21 cellular contexts compared by ENCODE assay signal in genomic region chr4:150117629-150118028, GRCh38. TPM values are rescaled to one million over a fixed set of nuclear protein-coding genes. Genes with fewer than 3 reads are reported as not detected.
A peak's percentile ranks its signal among the peaks of the same experiment; 100 is the strongest.
DNase-seq lines count a peak whose midpoint lies in the region; ATAC-seq and TF ChIP-seq lines count a peak whose summit lies in the region.
"Had no signal": no experiment of that assay in that cellular context is flagged by ENCODE, and none has a peak within 500 bp of the region (broad histone marks: within the 10 kb centered on the region; RNA-seq: fewer than 3 reads in every experiment).

No MANE protein-coding gene starts in this region.

- peaks cover 23 to 24% of the 10 kb centered on the region in 2 donors for H3K4me1 Mint-ChIP-seq in stimulated activated naive B cell treated with anti-CD40 and anti-IgM and Interleukin-4, amounts not matched to agents 10 μg/mL and 1 μg/mL and 100 μg/mL, for 72 hours

- in situ Hi-C loops in Panc1 (cut with HindIII; ENCODE audit: low pct_unique_long_range_greater_than_20kb, low sequenced_read_pairs), result no loop called here

- H3K36me3 Mint-ChIP-seq in stimulated activated naive B cell treated with anti-CD40 and anti-IgM and Interleukin-4, amounts not matched to agents 10 μg/mL and 1 μg/mL and 100 μg/mL, for 72 hours, result peaks cover 15 to 24% of the 10 kb centered on the region in 2 donors
- H3K36me3 Mint-ChIP-seq: CD8-positive, alpha-beta T cell had no signal

- no TSS peak for BruUV-seq in Panc1 (replicated peaks; lab: Mats Ljungman, UMichigan)

- H3K36me3 ChIP-seq in Panc1 (ENCODE audit: control insufficient read depth, insufficient read depth, low read length), result no peaks in the 10 kb centered on the region

- ATAC-seq in Panc1 (peak; percentile 36; the same call in 1 of the 2 replicates), GM21515 (IDR thresholded peaks at IDR 0.05; ENCODE audit: unreplicated experiment) (no peak)
- peak; percentile 93 for ATAC-seq in stimulated activated naive B cell treated with anti-CD40 and anti-IgM and Interleukin-4, amounts not matched to agents 10 μg/mL and 1 μg/mL and 100 μg/mL, for 72 hours (replicated peaks)
- ATAC-seq: CD8-positive, alpha-beta T cell; HCT116; K562; PC-3 had no signal

- H3K27ac Mint-ChIP-seq in stimulated activated naive B cell treated with anti-CD40 and anti-IgM and Interleukin-4, amounts not matched to agents 10 μg/mL and 1 μg/mL and 100 μg/mL, for 72 hours, result peak overlapping the region; percentile 26
- H3K27ac Mint-ChIP-seq: CD8-positive, alpha-beta T cell had no signal

- peaks cover 13 to 16% of the 10 kb centered on the region in 2 donors for H3K9me3 Mint-ChIP-seq in stimulated activated naive B cell treated with anti-CD40 and anti-IgM and Interleukin-4, amounts not matched to agents 10 μg/mL and 1 μg/mL and 100 μg/mL, for 72 hours

- intact Hi-C loops in Panc1 (cut with micrococcal nuclease; ENCODE audit: unreplicated experiment), result no loop called here

- H3K4me3 ChIP-seq in Panc1 (ENCODE audit: low read depth in 2 of 2, low read length in 2 of 2) (no peak overlapping the region), choroid plexus epithelial cell (ENCODE audit: low read depth, low read length) (no peak overlapping the region)
- H3K4me3 ChIP-seq: BLaER1 treated with 17β-estradiol and CSF1 and Interleukin-3, amounts not matched to agents 10 nM and 100 nM; K562 had no signal

- POLR2A ChIA-PET in Panc1 (lab: Charles Lee), result no interaction called here

- CTCF ChIA-PET in Panc1 (lab: Charles Lee), result interaction anchor here (1.1 kb wide), 1 partner anchor 53 kb away, joined by 3 read pairs; no protein-coding TSS in a partner anchor

- H3K4me3 Mint-ChIP-seq in stimulated activated naive B cell treated with anti-CD40 and anti-IgM and Interleukin-4, amounts not matched to agents 10 μg/mL and 1 μg/mL and 100 μg/mL, for 72 hours, result peak overlapping the region; percentile 10 to 52
- H3K4me3 Mint-ChIP-seq: CD8-positive, alpha-beta T cell had no signal

- no peaks in the 10 kb centered on the region for H3K27me3 ChIP-seq in Panc1 (ENCODE audit: control insufficient read depth, insufficient read depth, low read length)
- H3K27me3 ChIP-seq: BLaER1 treated with 17β-estradiol and CSF1 and Interleukin-3, amounts not matched to agents 10 nM and 100 nM had no signal

- no peaks in the 10 kb centered on the region; the same call in 1 of the 2 replicates for H3K9me3 ChIP-seq in Panc1 (ENCODE audit: control insufficient read depth, insufficient read depth, low read depth, low read length)

- TF ChIP-seq CTCF in Panc1 (IDR thresholded peaks at IDR 0.05) (no peak), choroid plexus epithelial cell (conservative IDR thresholded peaks at IDR 0.05; ENCODE audit: low read depth, low read length) (no peak)

- peak overlapping the region; percentile 82 for H3K27ac ChIP-seq in Panc1 (ENCODE audit: low read length)
- H3K27ac ChIP-seq: BLaER1 treated with 17β-estradiol and CSF1 and Interleukin-3, amounts not matched to agents 10 nM and 100 nM; RWPE1 had no signal

- H3K27me3 Mint-ChIP-seq in stimulated activated naive B cell treated with anti-CD40 and anti-IgM and Interleukin-4, amounts not matched to agents 10 μg/mL and 1 μg/mL and 100 μg/mL, for 72 hours, result no peaks in the 10 kb centered on the region

- peaks cover 42% of the 10 kb centered on the region for H3K4me1 ChIP-seq in Panc1 (ENCODE audit: control insufficient read depth, insufficient read depth, low read length)

- DNase-seq in EH (ENCODE audit: low read depth) (peak; percentile 48), Panc1 (ENCODE audit: low read depth, low spot score) (no peak), choroid plexus epithelial cell (ENCODE audit: low read depth) (peak; percentile 15), anterior cingulate cortex (lab: John Stamatoyannopoulos, UW) (no peak), NCI-H69 (lab: John Stamatoyannopoulos, UW) (no peak)
- no peak for DNase-seq in stimulated activated naive B cell treated with anti-CD40 and anti-IgM and Interleukin-4, amounts not matched to agents 10 μg/mL and 1 μg/mL and 100 μg/mL, for 72 hours
- DNase-seq: Calu3; CD8-positive, alpha-beta T cell; DMS53; GOT3; NCI-H1417 treated with DMSO at 0.1 percent for 48 hours; NCI-H187 treated with DMSO at 0.1 percent for 48 hours; NCI-H2227 treated with DMSO at 0.1 percent for 48 hours; NCI-H510A treated with DMSO at 0.1 percent for 48 hours; NCI-H82; PC-3 had no signal

RNA-seq across cellular contexts. Expression of gene DCLK2, which starts 39.4 kb away (rescaled TPM):
- total RNA-seq in Panc1 (2021; ENCODE audit: unreplicated experiment), result 9.5 TPM
- polyA plus RNA-seq in Panc1 (2012; ENCODE audit: insufficient read length), result 6.0 TPM
- total RNA-seq: K562 had no signal
- polyA plus RNA-seq: K562 had no signal

Comparison
In these comparisons a context has a peak if more than half of its experiments do, and no peak if none do; other contexts are left out.
1. DNase-seq: peak in EH (single experiment) and choroid plexus epithelial cell (single experiment); none in Panc1 (single experiment), stimulated activated naive B cell treated with anti-CD40 and anti-IgM and Interleukin-4, amounts not matched to agents 10 μg/mL and 1 μg/mL and 100 μg/mL, for 72 hours (single experiment), anterior cingulate cortex (0 of 58) and NCI-H69 (single experiment).